ENCODE assay signal across 8 cellular contexts in the genomic region with DNA sequence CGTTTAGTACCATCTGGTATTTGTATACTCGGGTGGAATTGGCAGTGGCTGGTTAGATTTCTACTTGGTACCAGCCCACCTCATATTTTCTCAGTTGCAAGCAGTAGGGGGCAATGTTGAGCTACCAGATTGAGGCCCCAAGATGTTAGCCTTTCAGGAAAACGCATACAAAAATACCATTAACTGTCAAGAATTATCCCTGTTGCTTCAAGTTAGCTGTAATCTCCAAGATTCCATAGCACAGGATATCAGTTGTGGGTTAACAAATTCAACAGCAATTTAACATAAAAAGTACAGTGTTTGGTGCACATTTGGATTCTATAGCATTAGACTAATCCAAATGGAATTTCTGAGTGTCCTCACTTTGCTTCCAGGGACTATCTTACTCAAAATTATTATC.
DNase-seq lines count a peak whose midpoint lies in the region; ATAC-seq, FAIRE-seq and TF ChIP-seq lines count a peak whose summit lies in the region.

No MANE protein-coding gene starts in this region.

- no peak overlapping the region for H3K4me3 Mint-ChIP-seq in immature natural killer cell

- no peaks in the 10 kb centered on the region for H3K9me3 ChIP-seq in K562 (replicated peaks; ENCODE audit: control insufficient read depth, insufficient read depth, low read depth, low read length)

- intact Hi-C loops in K562 (cut with micrococcal nuclease), result loop anchor here (2.0 kb wide), 1 partner anchor 119 kb away; no protein-coding TSS in a partner anchor

- H3K4me2 ChIP-seq in K562 (ENCODE audit: insufficient read depth, low read length), result no peak overlapping the region

- 6% methylated on average over 3 of the region's 3 CpGs for WGBS in K562 (ENCODE audit: insufficient coverage, low coverage, missing lambda C conversion rate)

- H3K79me2 ChIP-seq in K562 (ENCODE audit: control insufficient read depth, insufficient read depth, low read length), result no peaks in the 10 kb centered on the region

- no peak for TF ChIP-seq POLR2A in K562 (conservative IDR thresholded peaks at IDR 0.05)

- H3K4me3 ChIP-seq in K562, result no peak overlapping the region

- peaks cover 1 to 7% (median 1%) of the 10 kb centered on the region in 3 donors for H3K36me3 Mint-ChIP-seq in immature natural killer cell

- no peaks in the 10 kb centered on the region for H3K27me3 ChIP-seq in K562 (ENCODE audit: control insufficient read depth in 2 of 2, insufficient read depth in 2 of 2, low read length in 2 of 2)

- no peaks in the 10 kb centered on the region for H3K4me1 Mint-ChIP-seq in immature natural killer cell

- BruUV-seq in K562 (replicated peaks; lab: Mats Ljungman, UMichigan), result no TSS peak

- TF ChIP-seq RAD21 in K562 (CRISPR knock-in tag; conservative IDR thresholded peaks at IDR 0.05 in 1 of 2, IDR thresholded peaks at IDR 0.05 in 1 of 2), result peak; percentile 61 to 69

- H3K9me1 ChIP-seq in K562 (ENCODE audit: control insufficient read depth, insufficient read depth, low read length), result no peaks in the 10 kb centered on the region

- H3K9me3 Mint-ChIP-seq in immature natural killer cell, result no peaks in the 10 kb centered on the region

- TF ChIP-seq EP300 in K562 (IDR thresholded peaks at IDR 0.05; ENCODE audit: low read length), result no peak

- no peak overlapping the region for H2AFZ ChIP-seq in K562 (ENCODE audit: low read depth, low read length)

- in situ Hi-C loops in SK-MEL-5 (cut with HindIII; ENCODE audit: low pct_unique_long_range_greater_than_20kb, low sequenced_read_pairs), result no loop called here
- in situ Hi-C loops in K562 (cut with MboI), result no loop called here

- FAIRE-seq in K562 (lab: Jason Lieb, UNC), result no peak

- DNase-seq in NCI-H187 (lab: John Stamatoyannopoulos, UW), result peak; percentile 9 to 12
- DNase-seq in NCI-H187 treated with DMSO at 0.1 percent for 48 hours (lab: John Stamatoyannopoulos, UW), result no peak
- peak; percentile 8 for DNase-seq in LoVo (ENCODE audit: low spot score)
- DNase-seq in SK-MEL-5 (ENCODE audit: low read depth, low spot score), result peak; percentile 76
- peak; percentile 41 to 66 (median 46) for DNase-seq in K562 (ENCODE audit: extremely low read depth in 1 of 4, low spot score in 3 of 4)
- DNase-seq in immature natural killer cell, result peak; percentile 39 to 48 (median 42)
- peak; percentile 1 to 7 for DNase-seq in stimulated activated CD4-positive, alpha-beta T cell treated with anti-CD3 and anti-CD28 coated beads, Interleukin-1b, Interleukin-23, amount 100 ng/mL, for 4 hours (ENCODE audit: low read depth in 2 of 2)

- peak; percentile 43 to 64 (median 59); a peak in 5 of 6 replicates for TF ChIP-seq CTCF in K562 (IDR thresholded peaks at IDR 0.05 in 2 of 3, conservative IDR thresholded peaks at IDR 0.05 in 1 of 3; ENCODE audit: insufficient read depth in 2 of 3, low read depth in 1 of 3, low read length in 3 of 3)

- no peak overlapping the region for H3K9ac ChIP-seq in K562 (ENCODE audit: insufficient read depth in 1 of 2, low read depth in 2 of 2, low read length in 2 of 2)

- POLR2A ChIA-PET in K562 (lab: Yijun Ruan, JAX), result interaction anchor here (0.6 kb wide), 1 partner anchor 580 kb away, joined by 3 read pairs; no protein-coding TSS in a partner anchor

- no peaks in the 10 kb centered on the region for H3K27me3 Mint-ChIP-seq in immature natural killer cell (ENCODE audit: low read depth in 3 of 3)

- no peaks in the 10 kb centered on the region for H4K20me1 ChIP-seq in K562 (replicated peaks; ENCODE audit: control insufficient read depth, insufficient read depth, low read length)

- ATAC-seq in K562, result peak; percentile 86
- ATAC-seq in HG03571 (IDR thresholded peaks at IDR 0.05; ENCODE audit: unreplicated experiment), result no peak

- no peak overlapping the region for H3K27ac ChIP-seq in K562 (ENCODE audit: extremely low read depth, low read depth, low read length)

- no peak overlapping the region for H3K27ac Mint-ChIP-seq in immature natural killer cell

- H3K36me3 ChIP-seq in K562 (ENCODE audit: control insufficient read depth, insufficient read depth, low read length), result no peaks in the 10 kb centered on the region

- CTCF ChIA-PET in K562 (lab: Yijun Ruan, JAX; ENCODE audit: low intra/inter-chr PET ratio), result no interaction called here

- no peaks in the 10 kb centered on the region for H3K4me1 ChIP-seq in K562 (replicated peaks in 1 of 2; ENCODE audit: control insufficient read depth in 2 of 2, insufficient read depth in 2 of 2, low read length in 2 of 2)

TF ChIP-seq in K562, 482 proteins besides CTCF, POLR2A, EP300 and RAD21:
- TF ChIP-seq RCOR1 (IDR thresholded peaks at IDR 0.05; ENCODE audit: borderline replicate concordance in 1 of 2, low read depth in 2 of 2, low read length in 2 of 2) (no peak), DEAF1 (CRISPR knock-in tag; IDR thresholded peaks at IDR 0.05) (peak; percentile 50; the same call in 1 of the 2 replicates), SMC3 (conservative IDR thresholded peaks at IDR 0.05; ENCODE audit: insufficient read depth, low read depth, low read length) (peak; percentile 33; the same call in 1 of the 2 replicates)
